1 cellular context compared by ENCODE assay signal in the genomic region with DNA sequence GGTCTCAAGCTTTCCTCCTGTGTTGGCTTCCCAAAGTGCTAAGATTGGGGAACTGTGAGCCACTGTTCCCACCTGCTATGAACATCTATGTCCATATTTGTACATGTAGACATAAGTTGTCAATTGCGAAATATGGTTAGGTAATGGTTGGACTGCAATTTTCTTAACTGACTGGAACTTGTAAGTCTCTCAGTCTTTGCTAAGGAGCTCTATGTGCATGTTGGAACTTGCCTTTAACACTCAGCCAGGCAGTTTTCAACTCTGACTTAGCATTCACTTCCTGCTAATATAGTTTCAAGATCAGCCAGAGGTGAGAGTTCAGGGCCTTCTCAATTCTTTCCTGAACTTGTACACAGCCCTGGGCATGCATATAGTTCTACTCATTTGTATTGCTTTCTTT.
TF ChIP-seq lines count a peak whose summit lies in the region.

No MANE protein-coding gene starts in this region.

TF ChIP-seq in GM23338, 12 proteins besides CTCF, POLR2A, EP300 and RAD21 (continued from another document):
- TF ChIP-seq, protein P1, sequence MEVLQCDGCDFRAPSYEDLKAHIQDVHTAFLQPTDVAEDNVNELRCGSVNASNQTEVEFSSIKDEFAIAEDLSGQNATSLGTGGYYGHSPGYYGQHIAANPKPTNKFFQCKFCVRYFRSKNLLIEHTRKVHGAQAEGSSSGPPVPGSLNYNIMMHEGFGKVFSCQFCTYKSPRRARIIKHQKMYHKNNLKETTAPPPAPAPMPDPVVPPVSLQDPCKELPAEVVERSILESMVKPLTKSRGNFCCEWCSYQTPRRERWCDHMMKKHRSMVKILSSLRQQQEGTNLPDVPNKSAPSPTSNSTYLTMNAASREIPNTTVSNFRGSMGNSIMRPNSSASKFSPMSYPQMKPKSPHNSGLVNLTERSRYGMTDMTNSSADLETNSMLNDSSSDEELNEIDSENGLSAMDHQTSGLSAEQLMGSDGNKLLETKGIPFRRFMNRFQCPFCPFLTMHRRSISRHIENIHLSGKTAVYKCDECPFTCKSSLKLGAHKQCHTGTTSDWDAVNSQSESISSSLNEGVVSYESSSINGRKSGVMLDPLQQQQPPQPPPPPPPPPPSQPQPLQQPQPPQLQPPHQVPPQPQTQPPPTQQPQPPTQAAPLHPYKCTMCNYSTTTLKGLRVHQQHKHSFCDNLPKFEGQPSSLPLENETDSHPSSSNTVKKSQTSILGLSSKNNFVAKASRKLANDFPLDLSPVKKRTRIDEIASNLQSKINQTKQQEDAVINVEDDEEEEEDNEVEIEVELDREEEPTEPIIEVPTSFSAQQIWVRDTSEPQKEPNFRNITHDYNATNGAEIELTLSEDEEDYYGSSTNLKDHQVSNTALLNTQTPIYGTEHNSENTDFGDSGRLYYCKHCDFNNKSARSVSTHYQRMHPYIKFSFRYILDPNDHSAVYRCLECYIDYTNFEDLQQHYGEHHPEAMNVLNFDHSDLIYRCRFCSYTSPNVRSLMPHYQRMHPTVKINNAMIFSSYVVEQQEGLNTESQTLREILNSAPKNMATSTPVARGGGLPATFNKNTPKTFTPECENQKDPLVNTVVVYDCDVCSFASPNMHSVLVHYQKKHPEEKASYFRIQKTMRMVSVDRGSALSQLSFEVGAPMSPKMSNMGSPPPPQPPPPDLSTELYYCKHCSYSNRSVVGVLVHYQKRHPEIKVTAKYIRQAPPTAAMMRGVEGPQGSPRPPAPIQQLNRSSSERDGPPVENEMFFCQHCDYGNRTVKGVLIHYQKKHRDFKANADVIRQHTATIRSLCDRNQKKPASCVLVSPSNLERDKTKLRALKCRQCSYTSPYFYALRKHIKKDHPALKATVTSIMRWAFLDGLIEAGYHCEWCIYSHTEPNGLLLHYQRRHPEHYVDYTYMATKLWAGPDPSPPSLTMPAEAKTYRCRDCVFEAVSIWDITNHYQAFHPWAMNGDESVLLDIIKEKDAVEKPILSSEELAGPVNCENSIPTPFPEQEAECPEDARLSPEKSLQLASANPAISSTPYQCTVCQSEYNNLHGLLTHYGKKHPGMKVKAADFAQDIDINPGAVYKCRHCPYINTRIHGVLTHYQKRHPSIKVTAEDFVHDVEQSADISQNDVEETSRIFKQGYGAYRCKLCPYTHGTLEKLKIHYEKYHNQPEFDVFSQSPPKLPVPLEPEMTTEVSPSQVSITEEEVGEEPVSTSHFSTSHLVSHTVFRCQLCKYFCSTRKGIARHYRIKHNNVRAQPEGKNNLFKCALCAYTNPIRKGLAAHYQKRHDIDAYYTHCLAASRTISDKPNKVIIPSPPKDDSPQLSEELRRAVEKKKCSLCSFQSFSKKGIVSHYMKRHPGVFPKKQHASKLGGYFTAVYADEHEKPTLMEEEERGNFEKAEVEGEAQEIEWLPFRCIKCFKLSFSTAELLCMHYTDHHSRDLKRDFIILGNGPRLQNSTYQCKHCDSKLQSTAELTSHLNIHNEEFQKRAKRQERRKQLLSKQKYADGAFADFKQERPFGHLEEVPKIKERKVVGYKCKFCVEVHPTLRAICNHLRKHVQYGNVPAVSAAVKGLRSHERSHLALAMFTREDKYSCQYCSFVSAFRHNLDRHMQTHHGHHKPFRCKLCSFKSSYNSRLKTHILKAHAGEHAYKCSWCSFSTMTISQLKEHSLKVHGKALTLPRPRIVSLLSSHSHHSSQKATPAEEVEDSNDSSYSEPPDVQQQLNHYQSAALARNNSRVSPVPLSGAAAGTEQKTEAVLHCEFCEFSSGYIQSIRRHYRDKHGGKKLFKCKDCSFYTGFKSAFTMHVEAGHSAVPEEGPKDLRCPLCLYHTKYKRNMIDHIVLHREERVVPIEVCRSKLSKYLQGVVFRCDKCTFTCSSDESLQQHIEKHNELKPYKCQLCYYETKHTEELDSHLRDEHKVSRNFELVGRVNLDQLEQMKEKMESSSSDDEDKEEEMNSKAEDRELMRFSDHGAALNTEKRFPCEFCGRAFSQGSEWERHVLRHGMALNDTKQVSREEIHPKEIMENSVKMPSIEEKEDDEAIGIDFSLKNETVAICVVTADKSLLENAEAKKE (CRISPR knock-in tag; IDR thresholded peaks at IDR 0.05) = no peak
